In the genomic region with DNA sequence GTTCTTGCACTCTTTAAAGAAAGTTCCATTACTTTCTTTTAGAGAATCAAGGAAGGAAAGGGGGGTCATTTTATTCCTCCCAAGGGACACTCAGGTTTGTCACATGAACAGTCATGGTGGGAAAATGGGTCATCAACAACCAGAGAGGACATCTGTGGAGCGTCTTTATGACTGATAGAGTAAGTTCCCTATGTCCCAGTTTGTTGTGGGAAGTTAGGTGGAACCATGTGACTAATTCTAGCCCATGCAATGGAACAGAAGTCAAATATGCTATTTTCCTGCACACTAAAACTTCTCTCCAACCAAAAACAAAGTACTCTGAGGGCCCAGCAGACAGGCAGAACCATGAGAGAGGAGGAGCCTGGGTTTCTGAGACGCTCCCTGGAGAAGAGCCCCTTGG, we compare ENCODE assay signal across 12 cellular contexts.
DNase-seq lines count a peak whose midpoint lies in the region; ATAC-seq, FAIRE-seq and TF ChIP-seq lines count a peak whose summit lies in the region.
"Had no signal": no experiment of that assay in that cellular context is flagged by ENCODE, and none has a peak within 500 bp of the region (broad histone marks: within the 10 kb centered on the region; RNA-seq: fewer than 3 reads in every experiment).

No MANE protein-coding gene starts in this region.

- H3K4me1 Mint-ChIP-seq in activated naive CD4-positive, alpha-beta T cell treated with anti-CD3 and anti-CD28 coated beads, Interleukin-2, amount 10 ng/mL, durations not matched to agents 7 days and 5 days: peaks cover 20% of the 10 kb centered on the region
- peaks cover 27% of the 10 kb centered on the region for H3K4me1 Mint-ChIP-seq in dendritic cell treated with granulocyte-macrophage colony-stimulating factor and Interleukin-4, amounts not matched to agents 40 ng/mL and 50 ng/mL, for 4 days (ENCODE audit: low read depth)

- H3K27me3 ChIP-seq in transverse colon: no peaks in the 10 kb centered on the region

- no peaks in the 10 kb centered on the region for H3K9me3 ChIP-seq in transverse colon

- peak overlapping the region; percentile 88 for H3K27ac Mint-ChIP-seq in activated naive CD4-positive, alpha-beta T cell treated with anti-CD3 and anti-CD28 coated beads, Interleukin-2, amount 10 ng/mL, durations not matched to agents 7 days and 5 days
- H3K27ac Mint-ChIP-seq in dendritic cell treated with granulocyte-macrophage colony-stimulating factor and Interleukin-4, amounts not matched to agents 40 ng/mL and 50 ng/mL, for 4 days: peak overlapping the region; percentile 82

- TF ChIP-seq POLR2A in transverse colon (IDR thresholded peaks at IDR 0.05): no peak

- intact Hi-C loops in dendritic cell treated with granulocyte-macrophage colony-stimulating factor and Interleukin-4, amounts not matched to agents 40 ng/mL and 50 ng/mL, for 4 days (cut with micrococcal nuclease): no loop called here
- intact Hi-C loops in transverse colon (cut with DNase I; ENCODE audit: low total_unique reads): no loop called here

- no peak for FAIRE-seq in frontal cortex (lab: Jason Lieb, UNC)

- 64 to 67% methylated on average over 1 to 2 of the region's 2 CpGs for WGBS in transverse colon (ENCODE audit: low coverage in 1 of 2), 2 donors

- no peak for TF ChIP-seq EP300 in transverse colon (IDR thresholded peaks at IDR 0.05; ENCODE audit: low read depth)

- no peaks in the 10 kb centered on the region for H3K36me3 ChIP-seq in transverse colon

- H3K4me1 ChIP-seq in transverse colon: peaks cover 0 to 6% (median 1%) of the 10 kb centered on the region in 4 donors

- CTCF ChIA-PET in activated naive CD4-positive, alpha-beta T cell treated with anti-CD3 and anti-CD28 coated beads, Interleukin-2, amount 10 ng/mL, durations not matched to agents 7 days and 5 days (lab: Charles Lee): interaction anchor here (1.1 to 5.1 kb wide), 2 partner anchors 12 to 173 kb away, joined by 4 to 19 read pairs; no protein-coding TSS in a partner anchor

- no peak overlapping the region for H3K4me3 Mint-ChIP-seq in activated naive CD4-positive, alpha-beta T cell treated with anti-CD3 and anti-CD28 coated beads, Interleukin-2, amount 10 ng/mL, durations not matched to agents 7 days and 5 days
- no peak overlapping the region for H3K4me3 Mint-ChIP-seq in dendritic cell treated with granulocyte-macrophage colony-stimulating factor and Interleukin-4, amounts not matched to agents 40 ng/mL and 50 ng/mL, for 4 days

- DNase-seq in activated naive CD4-positive, alpha-beta T cell treated with anti-CD3 and anti-CD28 coated beads, Interleukin-2, amount 10 ng/mL, durations not matched to agents 7 days and 5 days: no peak
- DNase-seq in activated naive CD4-positive, alpha-beta T cell (lab: John Stamatoyannopoulos, UW): no peak
- DNase-seq in transverse colon: no peak
- DNase-seq in medulla oblongata (ENCODE audit: extremely low spot score): no peak
- DNase-seq in frontal cortex (ENCODE audit: low spot score in 2 of 2): no peak
- DNase-seq: AML-193, dermis blood vessel endothelial cell, NCI-H1105 treated with DMSO at 0.1 percent for 48 hours, SHP77 treated with DMSO at 0.1 percent for 48 hours had no signal

- H3K27ac ChIP-seq in transverse colon: peak overlapping the region in 3 of 4 donors; percentile 23 to 63 (median 58)

- H3K4me3 ChIP-seq in transverse colon: no peak overlapping the region

- in situ Hi-C loops in transverse colon (cut with MboI; ENCODE audit: low pct_ligation_motif_present in 1 of 4, low pct_unique_long_range_greater_than_20kb in 1 of 4, low sequenced_read_pairs in 3 of 4): no loop called here

- no peak for TF ChIP-seq CTCF in transverse colon (IDR thresholded peaks at IDR 0.05)

- no peaks in the 10 kb centered on the region for H3K9me3 Mint-ChIP-seq in activated naive CD4-positive, alpha-beta T cell treated with anti-CD3 and anti-CD28 coated beads, Interleukin-2, amount 10 ng/mL, durations not matched to agents 7 days and 5 days
- H3K9me3 Mint-ChIP-seq in dendritic cell treated with granulocyte-macrophage colony-stimulating factor and Interleukin-4, amounts not matched to agents 40 ng/mL and 50 ng/mL, for 4 days: no peaks in the 10 kb centered on the region

- H3K27me3 Mint-ChIP-seq in activated naive CD4-positive, alpha-beta T cell treated with anti-CD3 and anti-CD28 coated beads, Interleukin-2, amount 10 ng/mL, durations not matched to agents 7 days and 5 days: no peaks in the 10 kb centered on the region
- no peaks in the 10 kb centered on the region for H3K27me3 Mint-ChIP-seq in dendritic cell treated with granulocyte-macrophage colony-stimulating factor and Interleukin-4, amounts not matched to agents 40 ng/mL and 50 ng/mL, for 4 days

- H3K36me3 Mint-ChIP-seq in activated naive CD4-positive, alpha-beta T cell treated with anti-CD3 and anti-CD28 coated beads, Interleukin-2, amount 10 ng/mL, durations not matched to agents 7 days and 5 days: no peaks in the 10 kb centered on the region
- H3K36me3 Mint-ChIP-seq in dendritic cell treated with granulocyte-macrophage colony-stimulating factor and Interleukin-4, amounts not matched to agents 40 ng/mL and 50 ng/mL, for 4 days (ENCODE audit: low read depth): no peaks in the 10 kb centered on the region

- ATAC-seq in HG03175 (IDR thresholded peaks at IDR 0.05; ENCODE audit: unreplicated experiment) (peak; percentile 12), GM21367 (IDR thresholded peaks at IDR 0.05; ENCODE audit: unreplicated experiment) (no peak)
